ENCODE assay signal across 8 cellular contexts in genomic region chr12:6215932-6216494, GRCh38.
A peak's percentile ranks its signal among the peaks of the same experiment; 100 is the strongest.
DNase-seq lines count a peak whose midpoint lies in the region; ATAC-seq lines count a peak whose summit lies in the region.
"Had no signal": no experiment of that assay in that cellular context is flagged by ENCODE, and none has a peak within 500 bp of the region (broad histone marks: within the 10 kb centered on the region; RNA-seq: fewer than 3 reads in every experiment).

No MANE protein-coding gene starts in this region.

- H3K4me3 ChIP-seq in HUES6 (ENCODE audit: low read depth, low read length) (peak overlapping the region; percentile 20; the same call in 1 of the 2 replicates), iPS-15b (ENCODE audit: low read depth, low read length) (no peak overlapping the region)

- no peaks in the 10 kb centered on the region for H3K9me3 Mint-ChIP-seq in stimulated activated memory B cell treated with anti-CD40 and anti-IgM and Interleukin-4, amounts not matched to agents 10 μg/mL and 1 μg/mL and 100 μg/mL, for 72 hours
- H3K9me3 Mint-ChIP-seq: activated B cell treated with CpG ODN at 0.5 μM for 24 hours had no signal

- H3K27me3 Mint-ChIP-seq in stimulated activated memory B cell treated with anti-CD40 and anti-IgM and Interleukin-4, amounts not matched to agents 10 μg/mL and 1 μg/mL and 100 μg/mL, for 72 hours = no peaks in the 10 kb centered on the region

- peak in 44 of 56 donors; percentile 28 to 85 (median 56) for DNase-seq in amygdala (lab: John Stamatoyannopoulos, UW)
- DNase-seq in NCI-H82 treated with DMSO at 0.1 percent for 48 hours (lab: John Stamatoyannopoulos, UW; ENCODE audit: unreplicated experiment) = no peak
- DNase-seq in Kasumi-1 (lab: John Stamatoyannopoulos, UW) = no peak
- DNase-seq in activated CD4-positive, alpha-beta T cell treated with anti-CD3 and anti-CD28 coated beads for 1 hour = no peak
- DNase-seq: activated B cell treated with CpG ODN at 0.5 μM for 24 hours had no signal

- peaks cover 67% of the 10 kb centered on the region for H3K4me1 Mint-ChIP-seq in stimulated activated memory B cell treated with anti-CD40 and anti-IgM and Interleukin-4, amounts not matched to agents 10 μg/mL and 1 μg/mL and 100 μg/mL, for 72 hours

- H3K4me3 Mint-ChIP-seq in stimulated activated memory B cell treated with anti-CD40 and anti-IgM and Interleukin-4, amounts not matched to agents 10 μg/mL and 1 μg/mL and 100 μg/mL, for 72 hours = no peak overlapping the region
- H3K4me3 Mint-ChIP-seq: activated B cell treated with CpG ODN at 0.5 μM for 24 hours had no signal

- peak overlapping the region; percentile 89 for H3K27ac ChIP-seq in HUES6 (ENCODE audit: low read depth, low read length)

- H3K27ac Mint-ChIP-seq in stimulated activated memory B cell treated with anti-CD40 and anti-IgM and Interleukin-4, amounts not matched to agents 10 μg/mL and 1 μg/mL and 100 μg/mL, for 72 hours = peak overlapping the region; percentile 28
- H3K27ac Mint-ChIP-seq: activated B cell treated with CpG ODN at 0.5 μM for 24 hours had no signal

- H3K27me3 ChIP-seq in HUES6 (ENCODE audit: control insufficient read depth, insufficient read depth, low read length) (no peaks in the 10 kb centered on the region), iPS-15b (ENCODE audit: control insufficient read depth, insufficient read depth, low read length) (no peaks in the 10 kb centered on the region)

- H3K4me1 ChIP-seq in HUES6 (ENCODE audit: control insufficient read depth, insufficient read depth, low read length) = peaks cover 88% of the 10 kb centered on the region
- peaks cover 42% of the 10 kb centered on the region for H3K4me1 ChIP-seq in iPS-15b (ENCODE audit: control insufficient read depth, insufficient read depth, low read length)

- H3K36me3 Mint-ChIP-seq in stimulated activated memory B cell treated with anti-CD40 and anti-IgM and Interleukin-4, amounts not matched to agents 10 μg/mL and 1 μg/mL and 100 μg/mL, for 72 hours = peaks cover 10% of the 10 kb centered on the region

- H3K36me3 ChIP-seq in HUES6 (ENCODE audit: control insufficient read depth, insufficient read depth, low read length) (peaks cover 33% of the 10 kb centered on the region), iPS-15b (ENCODE audit: control insufficient read depth, insufficient read depth, low read length) (peaks cover 12% of the 10 kb centered on the region)

- no peak for ATAC-seq in stimulated activated memory B cell treated with anti-CD40 and anti-IgM and Interleukin-4, amounts not matched to agents 10 μg/mL and 1 μg/mL and 100 μg/mL, for 72 hours

- peak overlapping the region; percentile 78 for H3K9ac ChIP-seq in HUES6 (ENCODE audit: low read length)
- H3K9ac ChIP-seq in iPS-15b (ENCODE audit: low read depth, low read length) = peak overlapping the region; percentile 75

- H3K9me3 ChIP-seq in HUES6 (ENCODE audit: control insufficient read depth, insufficient read depth, low read depth, low read length) (no peaks in the 10 kb centered on the region), iPS-15b (ENCODE audit: control insufficient read depth, insufficient read depth, low read length) (no peaks in the 10 kb centered on the region)

Comparison
In these comparisons a context has a peak if more than half of its experiments do, and no peak if none do; other contexts are left out.
1. DNase-seq: peak in amygdala (44 of 56); none in NCI-H82 treated with DMSO at 0.1 percent for 48 hours (single experiment), Kasumi-1 (0 of 2) and activated CD4-positive, alpha-beta T cell treated with anti-CD3 and anti-CD28 coated beads for 1 hour (single experiment).